ENCODE assay signal across 19 cellular contexts in the genomic region with DNA sequence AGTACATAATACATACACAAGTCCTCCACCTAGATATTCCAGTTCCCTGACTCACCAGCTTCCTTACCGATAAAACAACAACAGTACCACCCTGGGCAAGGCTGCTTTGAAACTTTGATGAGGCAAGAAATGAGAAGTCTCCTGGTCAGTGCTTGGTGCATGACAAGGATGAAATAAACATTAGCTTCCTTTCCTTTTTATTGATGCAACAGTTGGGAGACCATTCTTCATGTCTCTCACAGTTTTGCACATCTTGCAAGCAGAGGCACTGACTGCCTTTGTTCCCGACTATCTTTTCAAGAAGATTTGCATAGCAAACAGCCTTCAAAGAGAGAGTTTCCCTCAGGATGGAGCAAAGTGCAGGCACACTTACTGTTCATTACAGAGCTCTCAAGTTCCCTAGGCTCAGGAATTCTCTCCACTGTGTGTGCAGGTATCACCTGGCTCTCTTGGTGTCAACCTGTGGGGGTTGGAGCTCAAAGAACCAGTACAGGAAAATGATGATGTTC.
DNase-seq lines count a peak whose midpoint lies in the region; ATAC-seq, FAIRE-seq and TF ChIP-seq lines count a peak whose summit lies in the region.
"Had no signal": no experiment of that assay in that cellular context is flagged by ENCODE, and none has a peak within 500 bp of the region (broad histone marks: within the 10 kb centered on the region; RNA-seq: fewer than 3 reads in every experiment).

No MANE protein-coding gene starts in this region.

- H3K27ac ChIP-seq in ascending aorta (peak overlapping the region; percentile 86 to 91), foreskin keratinocyte (no peak overlapping the region), pancreas (no peak overlapping the region)
- H3K27ac ChIP-seq: gastroesophageal sphincter had no signal

- H3K27me3 ChIP-seq in ascending aorta (no peaks in the 10 kb centered on the region), foreskin keratinocyte (no peaks in the 10 kb centered on the region), pancreas (no peaks in the 10 kb centered on the region)
- H3K27me3 ChIP-seq: gastroesophageal sphincter, upper lobe of right lung had no signal

- H3K9me3 ChIP-seq in ascending aorta (no peaks in the 10 kb centered on the region), pancreas (no peaks in the 10 kb centered on the region)
- H3K9me3 ChIP-seq: upper lobe of right lung had no signal

- H3K4me3 ChIP-seq in ascending aorta (no peak overlapping the region), pancreas (no peak overlapping the region)
- H3K4me3 ChIP-seq: gastroesophageal sphincter, upper lobe of right lung had no signal

- TF ChIP-seq CTCF in ascending aorta (IDR thresholded peaks at IDR 0.05) (no peak), foreskin keratinocyte (conservative IDR thresholded peaks at IDR 0.05) (no peak), pancreas (IDR thresholded peaks at IDR 0.05) (no peak), type B pancreatic cell (conservative IDR thresholded peaks at IDR 0.05) (no peak)

- intact Hi-C loops in ascending aorta (cut with DNase I) = loop anchor here (5.0 kb wide), 2 partner anchors 42 to 63 kb away; partner anchors contain the start of gene MYLK
- intact Hi-C loops in pancreas (cut with DNase I) = no loop called here

- H3K4me3 Mint-ChIP-seq in type B pancreatic cell = no peak overlapping the region
- H3K4me3 Mint-ChIP-seq: activated CD4-positive, alpha-beta memory T cell treated with anti-CD3 and anti-CD28 coated beads for 36 hours; nephron had no signal

- peak; percentile 84 for ATAC-seq in foreskin keratinocyte
- no peak for ATAC-seq in pancreas
- ATAC-seq: gastroesophageal sphincter, left lobe of liver, upper lobe of right lung had no signal

- H3K36me3 ChIP-seq in ascending aorta (peaks cover 4 to 9% of the 10 kb centered on the region in 2 donors), pancreas (no peaks in the 10 kb centered on the region)
- H3K36me3 ChIP-seq: gastroesophageal sphincter, upper lobe of right lung had no signal

- peaks cover 11 to 37% of the 10 kb centered on the region in 2 donors for H3K4me1 ChIP-seq in ascending aorta
- peaks cover 12% of the 10 kb centered on the region for H3K4me1 ChIP-seq in foreskin keratinocyte
- H3K4me1 ChIP-seq in pancreas = no peaks in the 10 kb centered on the region

- H3K4me1 Mint-ChIP-seq in type B pancreatic cell (ENCODE audit: unreplicated experiment) = no peaks in the 10 kb centered on the region

- DNase-seq in A172 (ENCODE audit: low spot score) (peak; percentile 91), HT-29 (ENCODE audit: low spot score) (peak; percentile 96), ascending aorta (ENCODE audit: low spot score in 2 of 2) (no peak), foreskin keratinocyte (peak; percentile 77 to 88), superior temporal gyrus (ENCODE audit: extremely low spot score) (no peak), pancreas (no peak), SIG-M5 treated with dmso at 0.1 percent for 504 hours (lab: John Stamatoyannopoulos, UW; ENCODE audit: unreplicated experiment) (no peak), type B pancreatic cell (ENCODE audit: extremely low spot score, unreplicated experiment) (no peak)
- DNase-seq: activated CD4-positive, alpha-beta memory T cell treated with anti-CD3 and anti-CD28 coated beads for 36 hours; activated naive CD4-positive, alpha-beta T cell; Karpas-422; NCI-H2107; small intestine; upper lobe of right lung had no signal

- no peak overlapping the region for H3K27ac Mint-ChIP-seq in type B pancreatic cell
- H3K27ac Mint-ChIP-seq: activated CD4-positive, alpha-beta memory T cell treated with anti-CD3 and anti-CD28 coated beads for 36 hours had no signal

- H3K27me3 Mint-ChIP-seq in type B pancreatic cell = peaks cover 5% of the 10 kb centered on the region

- H3K9me3 Mint-ChIP-seq in type B pancreatic cell = peaks cover 9% of the 10 kb centered on the region
- H3K9me3 Mint-ChIP-seq: activated CD4-positive, alpha-beta memory T cell treated with anti-CD3 and anti-CD28 coated beads for 36 hours had no signal

- no peaks in the 10 kb centered on the region for H3K36me3 Mint-ChIP-seq in type B pancreatic cell
- H3K36me3 Mint-ChIP-seq: activated CD4-positive, alpha-beta memory T cell treated with anti-CD3 and anti-CD28 coated beads for 36 hours had no signal

- no peak for FAIRE-seq in pancreas (lab: Jason Lieb, UNC)
- FAIRE-seq: A204.1, colon, small intestine had no signal

- WGBS in pancreas, 2 donors = 49 to 53% methylated on average over 2 of the region's 2 CpGs

Comparison
In these comparisons a context has a peak if more than half of its experiments do, and no peak if none do; other contexts are left out.
1. DNase-seq: peak in A172 (single experiment), HT-29 (single experiment) and foreskin keratinocyte (2 of 2); none in ascending aorta (0 of 2), superior temporal gyrus (single experiment), pancreas (0 of 6), SIG-M5 treated with dmso at 0.1 percent for 504 hours (single experiment) and type B pancreatic cell (single experiment).
2. H3K27ac ChIP-seq: peak in ascending aorta (2 of 2); none in foreskin keratinocyte (single experiment) and pancreas (0 of 4).